Comparison of ENCODE assay signal across 21 cellular contexts in genomic region chr15:72182244-72182643, GRCh38. TPM values are rescaled to one million over a fixed set of nuclear protein-coding genes. Genes with fewer than 3 reads are reported as not detected.
"Had no signal": no experiment of that assay in that cellular context is flagged by ENCODE, and none has a peak within 500 bp of the region (broad histone marks: within the 10 kb centered on the region; RNA-seq: fewer than 3 reads in every experiment).

No MANE protein-coding gene starts in this region.

- H3K27ac ChIP-seq: colonic mucosa, epithelial cell of prostate, gastrocnemius medialis, neural progenitor cell, parathyroid adenoma, right atrium auricular region, skin epidermis, spleen, suprapubic skin had no signal

- H3K36me3 ChIP-seq: colonic mucosa, gastrocnemius medialis, neural progenitor cell, right atrium auricular region, spleen, suprapubic skin had no signal

- ATAC-seq: esophagus mucosa; gastrocnemius medialis; naive thymus-derived CD4-positive, alpha-beta T cell; stimulated activated naive B cell treated with anti-CD40 and anti-IgM and Interleukin-4, amounts not matched to agents 10 μg/mL and 1 μg/mL and 100 μg/mL, for 72 hours had no signal

- H2AFZ ChIP-seq: neural progenitor cell, parathyroid adenoma had no signal

- H3K9me3 ChIP-seq: colonic mucosa, gastrocnemius medialis, right atrium auricular region, spleen, suprapubic skin had no signal

- H3K4me3 ChIP-seq: colonic mucosa, gastrocnemius medialis, neural progenitor cell, right atrium auricular region, skin epidermis, spleen, suprapubic skin had no signal

- H3K79me2 ChIP-seq: parathyroid adenoma had no signal

- H3K27me3 ChIP-seq: gastrocnemius medialis, right atrium auricular region, suprapubic skin had no signal

- FAIRE-seq: keratinocyte, urothelium cell line had no signal

- H3K4me2 ChIP-seq: neural progenitor cell had no signal

- DNase-seq: colonic mucosa; effector CD8-positive, alpha-beta T cell; gastrocnemius medialis; mesendoderm; midbrain; naive thymus-derived CD4-positive, alpha-beta T cell; stimulated activated naive B cell treated with anti-CD40 and anti-IgM and Interleukin-4, amounts not matched to agents 10 μg/mL and 1 μg/mL and 100 μg/mL, for 72 hours had no signal

- H3K4me1 ChIP-seq: colonic mucosa had no signal

RNA-seq across cellular contexts. Expression of gene GRAMD2A, which starts 15.3 kb away (rescaled TPM):
- total RNA-seq: gastrocnemius medialis; glomerular endothelial cell; liver; lung microvascular endothelial cell; naive thymus-derived CD4-positive, alpha-beta T cell; osteoblast had no signal
- polyA plus RNA-seq: liver; naive thymus-derived CD4-positive, alpha-beta T cell had no signal
